ENCODE assay signal across 1 cellular context in genomic region chr1:230702934-230703678, GRCh38.
A peak's percentile ranks its signal among the peaks of the same experiment; 100 is the strongest.
TF ChIP-seq lines count a peak whose summit lies in the region.

No MANE protein-coding gene starts in this region.

TF ChIP-seq in HepG2, 621 proteins besides CTCF, POLR2A, EP300 and RAD21 (continued from another document and continues in another):
- TF ChIP-seq PRPF4 (IDR thresholded peaks at IDR 0.05; ENCODE audit: low read depth, low read length, poor library complexity, severe bottlenecking) (no peak), MAF1 (CRISPR knock-in tag; IDR thresholded peaks at IDR 0.05; ENCODE audit: borderline replicate concordance) (0 out of 2 replicates have a peak, but pooled peaks have one; percentile 88), NFATC3 (CRISPR knock-in tag; IDR thresholded peaks at IDR 0.05) (peak; percentile 59; the same call in 1 of the 2 replicates), ZNF260 (CRISPR knock-in tag; IDR thresholded peaks at IDR 0.05; ENCODE audit: borderline replicate concordance, low read depth) (no peak), ZNF235 (CRISPR knock-in tag; IDR thresholded peaks at IDR 0.05; ENCODE audit: borderline replicate concordance) (no peak), FUBP1 (CRISPR knock-in tag; IDR thresholded peaks at IDR 0.05; ENCODE audit: borderline replicate concordance) (no peak), UBTF (CRISPR knock-in tag; IDR thresholded peaks at IDR 0.05) (peak; percentile 85), PHF21A (CRISPR knock-in tag; IDR thresholded peaks at IDR 0.05) (peak; percentile 98), EED (CRISPR knock-in tag; IDR thresholded peaks at IDR 0.05) (no peak; the same call in 1 of the 2 replicates), JDP2 (CRISPR knock-in tag; IDR thresholded peaks at IDR 0.05; ENCODE audit: borderline replicate concordance) (no peak; the same call in 1 of the 2 replicates), ZBTB7B (CRISPR knock-in tag; IDR thresholded peaks at IDR 0.05) (peak; percentile 97), ZNF605 (CRISPR knock-in tag; IDR thresholded peaks at IDR 0.05) (peak; percentile 43; the same call in 1 of the 2 replicates), SIN3B (IDR thresholded peaks at IDR 0.05; ENCODE audit: low read length) (no peak), MLX (CRISPR knock-in tag; IDR thresholded peaks at IDR 0.05) (peak; percentile 98), CERS6 (CRISPR knock-in tag; IDR thresholded peaks at IDR 0.05) (peak; percentile 53; the same call in 1 of the 2 replicates), ZNF569 (CRISPR knock-in tag; IDR thresholded peaks at IDR 0.05; ENCODE audit: borderline replicate concordance) (no peak), MLXIP (CRISPR knock-in tag; IDR thresholded peaks at IDR 0.05; ENCODE audit: borderline replicate concordance) (peak; percentile 58; the same call in 1 of the 2 replicates), HINFP (CRISPR knock-in tag; IDR thresholded peaks at IDR 0.05; ENCODE audit: low read depth) (peak; percentile 74; the same call in 1 of the 2 replicates), MBNL3 (CRISPR knock-in tag; conservative IDR thresholded peaks at IDR 0.05) (no peak), NR0B2 (CRISPR knock-in tag; IDR thresholded peaks at IDR 0.05) (0 out of 2 replicates have a peak, but pooled peaks have one; percentile 73), ZNF207 (IDR thresholded peaks at IDR 0.05; ENCODE audit: borderline replicate concordance) (no peak), NFRKB (IDR thresholded peaks at IDR 0.05) (no peak), ZNF317 (CRISPR knock-in tag; IDR thresholded peaks at IDR 0.05) (peak; percentile 74; the same call in 1 of the 2 replicates), SKIL (CRISPR knock-in tag; IDR thresholded peaks at IDR 0.05; ENCODE audit: borderline replicate concordance) (peak; percentile 96), BRCA1 (CRISPR knock-in tag; IDR thresholded peaks at IDR 0.05) (peak; percentile 37; the same call in 1 of the 2 replicates), U2AF2 (IDR thresholded peaks at IDR 0.05; ENCODE audit: low read depth, low read length) (no peak), SOX13 (IDR thresholded peaks at IDR 0.05) (peak; percentile 45; the same call in 1 of the 2 replicates), SOX13 (CRISPR knock-in tag; conservative IDR thresholded peaks at IDR 0.05 in 1 of 2, IDR thresholded peaks at IDR 0.05 in 1 of 2) (peak in 1 of 2 experiments; percentile 92; a peak in 2 of 4 replicates), TMF1 (CRISPR knock-in tag; IDR thresholded peaks at IDR 0.05; ENCODE audit: low read depth) (0 out of 2 replicates have a peak, but pooled peaks have one; percentile 48), HIC2 (CRISPR knock-in tag; IDR thresholded peaks at IDR 0.05; ENCODE audit: low read depth) (peak; percentile 98), ZNF292 (CRISPR knock-in tag; IDR thresholded peaks at IDR 0.05; ENCODE audit: borderline replicate concordance, low read depth) (peak; percentile 99), MEF2D (CRISPR knock-in tag; IDR thresholded peaks at IDR 0.05) (peak; percentile 89), RFX3 (CRISPR knock-in tag; IDR thresholded peaks at IDR 0.05) (no peak), ZNF670 (CRISPR knock-in tag; IDR thresholded peaks at IDR 0.05; ENCODE audit: borderline replicate concordance) (peak; percentile 94; the same call in 1 of the 2 replicates), ZFP62 (CRISPR knock-in tag; IDR thresholded peaks at IDR 0.05) (no peak), ZNF740 (CRISPR knock-in tag; IDR thresholded peaks at IDR 0.05) (no peak; the same call in 1 of the 2 replicates), ZNF800 (CRISPR knock-in tag; IDR thresholded peaks at IDR 0.05) (no peak), ZNF770 (CRISPR knock-in tag; IDR thresholded peaks at IDR 0.05) (peak; percentile 44; the same call in 1 of the 2 replicates)
